1 cellular context compared by ENCODE assay signal in the genomic region with DNA sequence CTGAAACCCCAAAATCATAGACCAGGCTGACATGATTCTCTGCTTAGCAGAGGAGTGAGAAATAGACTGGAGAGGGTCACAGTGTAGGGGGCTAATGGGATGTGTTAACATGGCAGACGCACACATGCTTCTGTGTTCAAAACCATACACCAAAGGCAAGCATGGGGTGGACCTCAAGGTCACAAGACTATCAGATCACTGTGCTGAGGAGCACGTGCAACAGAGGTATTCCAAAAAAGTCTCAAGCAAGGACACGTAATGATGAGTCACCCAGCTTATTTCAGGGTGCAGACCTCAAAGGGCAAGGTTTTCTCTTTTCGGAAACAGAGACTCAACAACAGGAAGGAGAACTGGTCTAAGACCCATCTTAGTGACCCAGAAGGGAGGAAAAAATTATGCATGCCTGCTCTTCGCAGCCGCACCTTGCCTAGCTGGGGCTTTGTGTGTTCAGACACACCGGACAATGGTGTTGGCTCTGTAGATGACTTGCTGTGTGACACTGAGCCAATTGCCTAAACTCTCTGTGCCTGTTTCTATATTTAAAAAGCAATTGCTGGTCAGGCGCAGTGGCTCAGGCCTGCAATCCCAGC.
TF ChIP-seq lines count a peak whose summit lies in the region.

No MANE protein-coding gene starts in this region.

TF ChIP-seq in IMR-90, 13 proteins besides CTCF, POLR2A, EP300 and RAD21:
- 0 out of 2 replicates have a peak, but pooled peaks have one; percentile 2 for TF ChIP-seq NFE2L2 (IDR thresholded peaks at IDR 0.05; ENCODE audit: low read depth, low read length)
- TF ChIP-seq MAFK (IDR thresholded peaks at IDR 0.05; ENCODE audit: low read depth, low read length) = no peak
- TF ChIP-seq, protein P1, sequence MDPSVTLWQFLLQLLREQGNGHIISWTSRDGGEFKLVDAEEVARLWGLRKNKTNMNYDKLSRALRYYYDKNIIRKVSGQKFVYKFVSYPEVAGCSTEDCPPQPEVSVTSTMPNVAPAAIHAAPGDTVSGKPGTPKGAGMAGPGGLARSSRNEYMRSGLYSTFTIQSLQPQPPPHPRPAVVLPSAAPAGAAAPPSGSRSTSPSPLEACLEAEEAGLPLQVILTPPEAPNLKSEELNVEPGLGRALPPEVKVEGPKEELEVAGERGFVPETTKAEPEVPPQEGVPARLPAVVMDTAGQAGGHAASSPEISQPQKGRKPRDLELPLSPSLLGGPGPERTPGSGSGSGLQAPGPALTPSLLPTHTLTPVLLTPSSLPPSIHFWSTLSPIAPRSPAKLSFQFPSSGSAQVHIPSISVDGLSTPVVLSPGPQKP (IDR thresholded peaks at IDR 0.05; ENCODE audit: borderline replicate concordance, low read depth, low read length) = no peak
- TF ChIP-seq, protein P2, sequence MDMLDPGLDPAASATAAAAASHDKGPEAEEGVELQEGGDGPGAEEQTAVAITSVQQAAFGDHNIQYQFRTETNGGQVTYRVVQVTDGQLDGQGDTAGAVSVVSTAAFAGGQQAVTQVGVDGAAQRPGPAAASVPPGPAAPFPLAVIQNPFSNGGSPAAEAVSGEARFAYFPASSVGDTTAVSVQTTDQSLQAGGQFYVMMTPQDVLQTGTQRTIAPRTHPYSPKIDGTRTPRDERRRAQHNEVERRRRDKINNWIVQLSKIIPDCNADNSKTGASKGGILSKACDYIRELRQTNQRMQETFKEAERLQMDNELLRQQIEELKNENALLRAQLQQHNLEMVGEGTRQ (IDR thresholded peaks at IDR 0.05; ENCODE audit: low read depth, low read length) = peak; percentile 34; the same call in 1 of the 2 replicates
- peak; percentile 94 for TF ChIP-seq BHLHE40 (IDR thresholded peaks at IDR 0.05; ENCODE audit: low read depth, low read length)
- no peak for TF ChIP-seq CHD1 (IDR thresholded peaks at IDR 0.05; ENCODE audit: low read depth, low read length)
- peak; percentile 84 for TF ChIP-seq FOS (IDR thresholded peaks at IDR 0.05; ENCODE audit: low read depth, low read length)
- TF ChIP-seq CEBPB (IDR thresholded peaks at IDR 0.05; ENCODE audit: low read depth, low read length) = 0 out of 2 replicates have a peak, but pooled peaks have one; percentile 12
- TF ChIP-seq RCOR1 (IDR thresholded peaks at IDR 0.05; ENCODE audit: insufficient replicate concordance, low read length) = no peak
